ENCODE assay signal across 16 cellular contexts in genomic region chr13:108980237-108980636, GRCh38.
A peak's percentile ranks its signal among the peaks of the same experiment; 100 is the strongest.
DNase-seq lines count a peak whose midpoint lies in the region; ATAC-seq and TF ChIP-seq lines count a peak whose summit lies in the region.
"Had no signal": no experiment of that assay in that cellular context is flagged by ENCODE, and none has a peak within 500 bp of the region (broad histone marks: within the 10 kb centered on the region; RNA-seq: fewer than 3 reads in every experiment).

No MANE protein-coding gene starts in this region.

- H3K79me2 ChIP-seq in hepatocyte, result no peaks in the 10 kb centered on the region

- ATAC-seq in Right ventricle myocardium superior (ENCODE audit: poor library complexity) (peak; percentile 29), Right ventricle myocardium inferior (no peak), thoracic aorta (ENCODE audit: insufficient number of reproducible peaks, low FRiP score, low read depth) (no peak), GM18909 (IDR thresholded peaks at IDR 0.05; ENCODE audit: poor library complexity, unreplicated experiment) (no peak), GM18498 (IDR thresholded peaks at IDR 0.05; ENCODE audit: unreplicated experiment) (no peak)
- ATAC-seq: naive thymus-derived CD8-positive, alpha-beta T cell had no signal

- no peak overlapping the region for H2AFZ ChIP-seq in hepatocyte

- H3K4me3 ChIP-seq in hepatocyte (no peak overlapping the region), thoracic aorta (peak overlapping the region; percentile 38)
- H3K4me3 ChIP-seq: left ventricle myocardium inferior had no signal

- WGBS in hepatocyte (ENCODE audit: low lambda C conversion rate, missing lambda C conversion rate), result 38% methylated on average over 5 of the region's 5 CpGs

- H3K9me2 ChIP-seq in hepatocyte (replicated peaks; ENCODE audit: insufficient read depth), result no peaks in the 10 kb centered on the region

- no peaks in the 10 kb centered on the region for H4K20me1 ChIP-seq in hepatocyte (ENCODE audit: insufficient read depth, poor library complexity, severe bottlenecking)

- H3K4me2 ChIP-seq in hepatocyte, result peak overlapping the region; percentile 50

- intact Hi-C loops in Right ventricle myocardium superior (cut with DNase I) (no loop called here), Right ventricle myocardium inferior (cut with DNase I) (no loop called here)

- H3K27me3 ChIP-seq in hepatocyte (no peaks in the 10 kb centered on the region), thoracic aorta (replicated peaks; ENCODE audit: insufficient read depth) (no peaks in the 10 kb centered on the region)

- TF ChIP-seq CTCF in VCaP (conservative IDR thresholded peaks at IDR 0.05), result no peak
- TF ChIP-seq CTCF in hepatocyte (IDR thresholded peaks at IDR 0.05; ENCODE audit: poor library complexity), result no peak
- TF ChIP-seq CTCF in thoracic aorta (IDR thresholded peaks at IDR 0.05), result no peak

- no peaks in the 10 kb centered on the region for H3K4me1 ChIP-seq in hepatocyte (ENCODE audit: insufficient read depth)
- peaks cover 0 to 10% of the 10 kb centered on the region in 2 donors for H3K4me1 ChIP-seq in thoracic aorta (ENCODE audit: control insufficient read depth in 1 of 2, low read depth in 2 of 2)
- H3K4me1 ChIP-seq: left ventricle myocardium inferior had no signal

- H3K27ac ChIP-seq in VCaP, result peak overlapping the region; percentile 89
- no peak overlapping the region for H3K27ac ChIP-seq in hepatocyte
- H3K27ac ChIP-seq in thoracic aorta, result no peak overlapping the region
- H3K27ac ChIP-seq: left ventricle myocardium inferior had no signal

- no peak for DNase-seq in Right ventricle myocardium superior
- DNase-seq in Right ventricle myocardium inferior (ENCODE audit: missing footprints), result no peak
- DNase-seq in hepatocyte (ENCODE audit: low spot score), result no peak
- DNase-seq in thoracic aorta (ENCODE audit: low spot score), result no peak
- no peak for DNase-seq in activated CD8-positive, alpha-beta memory T cell treated with anti-CD3 and anti-CD28 coated beads, Interleukin-2, amount 50 U/mL, for 4 hours
- DNase-seq: GDM1; left ventricle myocardium inferior; naive thymus-derived CD8-positive, alpha-beta T cell; NCI-H187 treated with DMSO at 0.1 percent for 48 hours; retina; stimulated activated CD4-positive, alpha-beta T cell treated with anti-CD3 and anti-CD28 coated beads, Interleukin-2, amount 100 ng/mL, for 48 hours; stimulated activated CD8-positive, alpha-beta memory T cell treated with anti-CD3 and anti-CD28 coated beads, Interleukin-4, amount 100 ng/mL, for 48 hours; trophoblast cell had no signal

- no peaks in the 10 kb centered on the region for H3K9me3 ChIP-seq in hepatocyte (ENCODE audit: low read depth)
- H3K9me3 ChIP-seq in thoracic aorta, result no peaks in the 10 kb centered on the region
- H3K9me3 ChIP-seq: left ventricle myocardium inferior had no signal

- H3K36me3 ChIP-seq in hepatocyte (replicated peaks; ENCODE audit: insufficient read depth, low read depth) (no peaks in the 10 kb centered on the region), thoracic aorta (no peaks in the 10 kb centered on the region)
- H3K36me3 ChIP-seq: left ventricle myocardium inferior had no signal
